ENCODE assay signal across 8 cellular contexts in genomic region chr18:46167971-46168370, GRCh38.
DNase-seq lines count a peak whose midpoint lies in the region; ATAC-seq lines count a peak whose summit lies in the region.

No MANE protein-coding gene starts in this region.

- ATAC-seq in GM18907 (IDR thresholded peaks at IDR 0.05; ENCODE audit: unreplicated experiment) (peak; percentile 96), HG02798 (IDR thresholded peaks at IDR 0.05; ENCODE audit: poor library complexity, unreplicated experiment) (peak; percentile 87), esophagus mucosa (peak; percentile 30), left cardiac atrium (no peak)

- intact Hi-C loops in left cardiac atrium (cut with DNase I): loop anchor here in 1 of 2 donors (10.0 kb wide), 2 partner anchors 107 to 347 kb away; no protein-coding TSS in a partner anchor

- DNase-seq in NOMO-1 treated with dmso at 0.1 percent for 144 hours (lab: John Stamatoyannopoulos, UW; ENCODE audit: unreplicated experiment): peak; percentile 69
- no peak for DNase-seq in left cardiac atrium
- no peak for DNase-seq in NCI-H226
- DNase-seq in SW480 (ENCODE audit: low spot score): no peak
- DNase-seq in SHP77 treated with DMSO at 0.1 percent for 48 hours (lab: John Stamatoyannopoulos, UW): no peak

Comparison
In these comparisons a context has a peak if more than half of its experiments do, and no peak if none do; other contexts are left out.
1. ATAC-seq: peak in GM18907 (single experiment), HG02798 (single experiment) and esophagus mucosa (single experiment); none in left cardiac atrium (0 of 2).